ENCODE assay signal across 22 cellular contexts in the genomic region with DNA sequence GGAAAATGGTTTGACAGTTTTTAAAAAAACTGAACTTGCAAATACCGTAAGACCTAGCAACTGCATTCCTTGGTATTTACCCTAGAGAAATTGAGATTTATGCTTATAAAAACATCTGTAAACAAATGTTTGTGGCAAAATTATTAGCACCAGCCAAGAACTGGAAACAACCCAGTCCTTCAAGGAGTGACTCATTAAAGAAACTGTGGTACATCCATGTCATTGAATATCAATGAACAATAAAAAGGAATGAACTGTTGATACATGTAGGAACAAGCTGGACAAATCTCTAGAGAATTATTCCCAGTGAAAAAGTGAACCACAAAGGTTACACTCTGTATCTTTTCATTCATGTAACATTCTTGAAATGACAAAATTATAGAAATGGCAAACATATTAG.
"Had no signal": no experiment of that assay in that cellular context is flagged by ENCODE, and none has a peak within 500 bp of the region (broad histone marks: within the 10 kb centered on the region; RNA-seq: fewer than 3 reads in every experiment).

No MANE protein-coding gene starts in this region.

- H3K4me3 ChIP-seq: ascending aorta, coronary artery, left lung, lung, neural progenitor cell, smooth muscle cell, transverse colon had no signal

- ATAC-seq: activated CD8-positive, alpha-beta memory T cell treated with anti-CD3 and anti-CD28 coated beads, Interleukin-2, amount 10 ng/mL, durations not matched to agents 7 days and 5 days; activated CD8-positive, alpha-beta T cell treated with anti-CD3 and anti-CD28 coated beads for 36 hours; left lung; naive thymus-derived CD8-positive, alpha-beta T cell; sciatic nerve; stimulated activated naive B cell treated with anti-CD40 and anti-IgM and Interleukin-4, amounts not matched to agents 10 μg/mL and 1 μg/mL and 100 μg/mL, for 72 hours had no signal

- DNase-seq: activated CD4-positive, alpha-beta T cell treated with anti-CD3 and anti-CD28 coated beads, Interleukin-2, amount 10 ng/mL, durations not matched to agents 7 days and 5 days; activated CD4-positive, CD25-positive, alpha-beta regulatory T cell treated with anti-CD3 and anti-CD28 coated beads, Interleukin-2, amount 50 U/mL, for 72 hours; activated CD8-positive, alpha-beta memory T cell treated with anti-CD3 and anti-CD28 coated beads, Interleukin-2, amount 10 ng/mL, durations not matched to agents 7 days and 5 days; activated CD8-positive, alpha-beta T cell treated with anti-CD3 and anti-CD28 coated beads for 36 hours; activated gamma-delta T cell; brain microvascular endothelial cell; foreskin melanocyte; immature natural killer cell; kidney glomerular epithelial cell; left lung; naive thymus-derived CD8-positive, alpha-beta T cell; posterior cingulate gyrus; stimulated activated CD4-positive, alpha-beta T cell treated with anti-CD3 and anti-CD28 coated beads, Interleukin-15, amount 100 ng/mL, for 24 hours; stimulated activated CD8-positive, alpha-beta memory T cell treated with anti-CD3 and anti-CD28 coated beads, Interleukin-4, amount 100 ng/mL, for 48 hours; stimulated activated naive B cell treated with anti-CD40 and anti-IgM and Interleukin-4, amounts not matched to agents 10 μg/mL and 1 μg/mL and 100 μg/mL, for 72 hours; transverse colon had no signal
